13 cellular contexts compared by ENCODE assay signal in genomic region chr5:82551840-82552385, GRCh38.
"Had no signal": no experiment of that assay in that cellular context is flagged by ENCODE, and none has a peak within 500 bp of the region (broad histone marks: within the 10 kb centered on the region; RNA-seq: fewer than 3 reads in every experiment).

No MANE protein-coding gene starts in this region.

- H3K9me3 ChIP-seq: breast epithelium, sigmoid colon had no signal

- H3K36me3 ChIP-seq: breast epithelium, sigmoid colon had no signal

- DNase-seq: activated CD4-positive, alpha-beta T cell treated with anti-CD3 and anti-CD28 coated beads, Interleukin-2, amount 50 U/mL, for 4 hours; activated effector memory CD4-positive, alpha-beta T cell treated with anti-CD3 and anti-CD28 coated beads, Interleukin-2, amount 50 U/mL, for 16 hours; activated T-cell treated with anti-CD3 and anti-CD28 coated beads, Interleukin-2, amount 50 U/mL, for 4 hours; dorsolateral prefrontal cortex; foreskin fibroblast; left colon; sigmoid colon; stimulated activated CD4-positive, alpha-beta T cell treated with anti-CD3 and anti-CD28 coated beads, Interleukin-2, amount 100 ng/mL, for 48 hours; T-helper 2 cell had no signal

- H3K36me3 Mint-ChIP-seq: activated naive CD8-positive, alpha-beta T cell; natural killer cell treated with Interleukin-12 subunit alpha and Interleukin-12 subunit beta and Interleukin-15 and Interleukin-18, amount 100 ng/mL, for 72 hours had no signal

- H3K4me3 Mint-ChIP-seq: activated naive CD8-positive, alpha-beta T cell; activated T-cell treated with anti-CD3 and anti-CD28 coated beads, Interleukin-2, amount 50 U/mL, for 4 hours; natural killer cell treated with Interleukin-12 subunit alpha and Interleukin-12 subunit beta and Interleukin-15 and Interleukin-18, amount 100 ng/mL, for 72 hours; stimulated activated naive CD8-positive, alpha-beta T cell treated with anti-CD3 and anti-CD28 coated beads, Interleukin-15, Interleukin-2, amounts not matched to agents 100 ng/mL and 50 ng/mL, for 24 hours had no signal

- H3K27me3 Mint-ChIP-seq: natural killer cell treated with Interleukin-12 subunit alpha and Interleukin-12 subunit beta and Interleukin-15 and Interleukin-18, amount 100 ng/mL, for 72 hours had no signal

- H3K9me3 Mint-ChIP-seq: activated T-cell treated with anti-CD3 and anti-CD28 coated beads, Interleukin-2, amount 50 U/mL, for 4 hours; stimulated activated naive CD8-positive, alpha-beta T cell treated with anti-CD3 and anti-CD28 coated beads, Interleukin-15, Interleukin-2, amounts not matched to agents 100 ng/mL and 50 ng/mL, for 24 hours had no signal

- H3K4me3 ChIP-seq: breast epithelium, dorsolateral prefrontal cortex, sigmoid colon had no signal

- H3K27ac Mint-ChIP-seq: activated naive CD8-positive, alpha-beta T cell; natural killer cell treated with Interleukin-12 subunit alpha and Interleukin-12 subunit beta and Interleukin-15 and Interleukin-18, amount 100 ng/mL, for 72 hours; stimulated activated naive CD8-positive, alpha-beta T cell treated with anti-CD3 and anti-CD28 coated beads, Interleukin-15, Interleukin-2, amounts not matched to agents 100 ng/mL and 50 ng/mL, for 24 hours had no signal

- H3K27me3 ChIP-seq: breast epithelium, dorsolateral prefrontal cortex, sigmoid colon had no signal

- H3K4me1 ChIP-seq: breast epithelium, sigmoid colon had no signal
